1 cellular context compared by ENCODE assay signal in genomic region chr15:29162411-29162810, GRCh38.
TF ChIP-seq lines count a peak whose summit lies in the region.

No MANE protein-coding gene starts in this region.

TF ChIP-seq in GM23338, 12 proteins besides CTCF, POLR2A, EP300 and RAD21 (continued from another document):
- TF ChIP-seq, protein P1, sequence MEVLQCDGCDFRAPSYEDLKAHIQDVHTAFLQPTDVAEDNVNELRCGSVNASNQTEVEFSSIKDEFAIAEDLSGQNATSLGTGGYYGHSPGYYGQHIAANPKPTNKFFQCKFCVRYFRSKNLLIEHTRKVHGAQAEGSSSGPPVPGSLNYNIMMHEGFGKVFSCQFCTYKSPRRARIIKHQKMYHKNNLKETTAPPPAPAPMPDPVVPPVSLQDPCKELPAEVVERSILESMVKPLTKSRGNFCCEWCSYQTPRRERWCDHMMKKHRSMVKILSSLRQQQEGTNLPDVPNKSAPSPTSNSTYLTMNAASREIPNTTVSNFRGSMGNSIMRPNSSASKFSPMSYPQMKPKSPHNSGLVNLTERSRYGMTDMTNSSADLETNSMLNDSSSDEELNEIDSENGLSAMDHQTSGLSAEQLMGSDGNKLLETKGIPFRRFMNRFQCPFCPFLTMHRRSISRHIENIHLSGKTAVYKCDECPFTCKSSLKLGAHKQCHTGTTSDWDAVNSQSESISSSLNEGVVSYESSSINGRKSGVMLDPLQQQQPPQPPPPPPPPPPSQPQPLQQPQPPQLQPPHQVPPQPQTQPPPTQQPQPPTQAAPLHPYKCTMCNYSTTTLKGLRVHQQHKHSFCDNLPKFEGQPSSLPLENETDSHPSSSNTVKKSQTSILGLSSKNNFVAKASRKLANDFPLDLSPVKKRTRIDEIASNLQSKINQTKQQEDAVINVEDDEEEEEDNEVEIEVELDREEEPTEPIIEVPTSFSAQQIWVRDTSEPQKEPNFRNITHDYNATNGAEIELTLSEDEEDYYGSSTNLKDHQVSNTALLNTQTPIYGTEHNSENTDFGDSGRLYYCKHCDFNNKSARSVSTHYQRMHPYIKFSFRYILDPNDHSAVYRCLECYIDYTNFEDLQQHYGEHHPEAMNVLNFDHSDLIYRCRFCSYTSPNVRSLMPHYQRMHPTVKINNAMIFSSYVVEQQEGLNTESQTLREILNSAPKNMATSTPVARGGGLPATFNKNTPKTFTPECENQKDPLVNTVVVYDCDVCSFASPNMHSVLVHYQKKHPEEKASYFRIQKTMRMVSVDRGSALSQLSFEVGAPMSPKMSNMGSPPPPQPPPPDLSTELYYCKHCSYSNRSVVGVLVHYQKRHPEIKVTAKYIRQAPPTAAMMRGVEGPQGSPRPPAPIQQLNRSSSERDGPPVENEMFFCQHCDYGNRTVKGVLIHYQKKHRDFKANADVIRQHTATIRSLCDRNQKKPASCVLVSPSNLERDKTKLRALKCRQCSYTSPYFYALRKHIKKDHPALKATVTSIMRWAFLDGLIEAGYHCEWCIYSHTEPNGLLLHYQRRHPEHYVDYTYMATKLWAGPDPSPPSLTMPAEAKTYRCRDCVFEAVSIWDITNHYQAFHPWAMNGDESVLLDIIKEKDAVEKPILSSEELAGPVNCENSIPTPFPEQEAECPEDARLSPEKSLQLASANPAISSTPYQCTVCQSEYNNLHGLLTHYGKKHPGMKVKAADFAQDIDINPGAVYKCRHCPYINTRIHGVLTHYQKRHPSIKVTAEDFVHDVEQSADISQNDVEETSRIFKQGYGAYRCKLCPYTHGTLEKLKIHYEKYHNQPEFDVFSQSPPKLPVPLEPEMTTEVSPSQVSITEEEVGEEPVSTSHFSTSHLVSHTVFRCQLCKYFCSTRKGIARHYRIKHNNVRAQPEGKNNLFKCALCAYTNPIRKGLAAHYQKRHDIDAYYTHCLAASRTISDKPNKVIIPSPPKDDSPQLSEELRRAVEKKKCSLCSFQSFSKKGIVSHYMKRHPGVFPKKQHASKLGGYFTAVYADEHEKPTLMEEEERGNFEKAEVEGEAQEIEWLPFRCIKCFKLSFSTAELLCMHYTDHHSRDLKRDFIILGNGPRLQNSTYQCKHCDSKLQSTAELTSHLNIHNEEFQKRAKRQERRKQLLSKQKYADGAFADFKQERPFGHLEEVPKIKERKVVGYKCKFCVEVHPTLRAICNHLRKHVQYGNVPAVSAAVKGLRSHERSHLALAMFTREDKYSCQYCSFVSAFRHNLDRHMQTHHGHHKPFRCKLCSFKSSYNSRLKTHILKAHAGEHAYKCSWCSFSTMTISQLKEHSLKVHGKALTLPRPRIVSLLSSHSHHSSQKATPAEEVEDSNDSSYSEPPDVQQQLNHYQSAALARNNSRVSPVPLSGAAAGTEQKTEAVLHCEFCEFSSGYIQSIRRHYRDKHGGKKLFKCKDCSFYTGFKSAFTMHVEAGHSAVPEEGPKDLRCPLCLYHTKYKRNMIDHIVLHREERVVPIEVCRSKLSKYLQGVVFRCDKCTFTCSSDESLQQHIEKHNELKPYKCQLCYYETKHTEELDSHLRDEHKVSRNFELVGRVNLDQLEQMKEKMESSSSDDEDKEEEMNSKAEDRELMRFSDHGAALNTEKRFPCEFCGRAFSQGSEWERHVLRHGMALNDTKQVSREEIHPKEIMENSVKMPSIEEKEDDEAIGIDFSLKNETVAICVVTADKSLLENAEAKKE (CRISPR knock-in tag; IDR thresholded peaks at IDR 0.05), result no peak
- TF ChIP-seq CREB1 (CRISPR knock-in tag; IDR thresholded peaks at IDR 0.05; ENCODE audit: low read depth) (no peak), NANOG (IDR thresholded peaks at IDR 0.05; ENCODE audit: borderline replicate concordance) (no peak), ZNF331 (CRISPR knock-in tag; IDR thresholded peaks at IDR 0.05; ENCODE audit: low read depth) (no peak), ETS1 (IDR thresholded peaks at IDR 0.05) (no peak), JUNB (IDR thresholded peaks at IDR 0.05; ENCODE audit: unreplicated experiment) (no peak), EZH2phosphoT487 (IDR thresholded peaks at IDR 0.05; ENCODE audit: unreplicated experiment) (no peak), POLR2AphosphoS5 (IDR thresholded peaks at IDR 0.05; ENCODE audit: low read depth) (no peak), EZH2 (IDR thresholded peaks at IDR 0.05; ENCODE audit: low read depth, unreplicated experiment) (no peak)
